Comparison of ENCODE assay signal across 22 cellular contexts in genomic region chr5:167096816-167097215, GRCh38.
DNase-seq lines count a peak whose midpoint lies in the region; ATAC-seq, FAIRE-seq and TF ChIP-seq lines count a peak whose summit lies in the region.
"Had no signal": no experiment of that assay in that cellular context is flagged by ENCODE, and none has a peak within 500 bp of the region (broad histone marks: within the 10 kb centered on the region; RNA-seq: fewer than 3 reads in every experiment).

No MANE protein-coding gene starts in this region.

- H2BK15ac ChIP-seq in H1 (ENCODE audit: low read length) (no peak overlapping the region), mesenchymal stem cell (ENCODE audit: low read depth, poor library complexity, severe bottlenecking) (no peak overlapping the region)

- no peak for FAIRE-seq in H1 (lab: Jason Lieb, UNC)
- FAIRE-seq: A204.1, GM12892, GM18507, HepG2 had no signal

- H3K18ac ChIP-seq in H1 (ENCODE audit: extremely low read depth, low read length) (no peak overlapping the region), mesenchymal stem cell (ENCODE audit: low read depth in 1 of 2, low read length in 2 of 2) (no peak overlapping the region)

- H3K27me3 ChIP-seq in H1 (replicated peaks in 1 of 4; ENCODE audit: control insufficient read depth in 3 of 4, extremely low read depth in 1 of 4, insufficient read depth in 3 of 4, low read length in 3 of 4) (no peaks in the 10 kb centered on the region), mesenchymal stem cell (ENCODE audit: control insufficient read depth in 1 of 2, insufficient read depth in 1 of 2, low read length in 2 of 2) (no peaks in the 10 kb centered on the region)
- H3K27me3 ChIP-seq: BLaER1 had no signal

- no peak overlapping the region for H2AK5ac ChIP-seq in H1 (ENCODE audit: low read depth, low read length)
- H2AK5ac ChIP-seq in mesenchymal stem cell (ENCODE audit: low read length, severe bottlenecking), result no peak overlapping the region

- H3K23me2 ChIP-seq in H1 (ENCODE audit: low read depth, low read length), result no peaks in the 10 kb centered on the region

- H3K27ac ChIP-seq in H1 (ENCODE audit: low read depth, low read length) (no peak overlapping the region), mesenchymal stem cell (ENCODE audit: low read length, poor library complexity, severe bottlenecking) (no peak overlapping the region)
- H3K27ac ChIP-seq: BLaER1 had no signal

- H4K5ac ChIP-seq in H1 (ENCODE audit: insufficient read length, low read depth, low read length), result no peak overlapping the region

- 90% methylated on average over 12 of the region's 12 CpGs; no CpG with 5 or more reads in 1 of the 2 experiments for WGBS in H1 (ENCODE audit: extremely low coverage in 1 of 2, insufficient coverage in 1 of 2, insufficient read length in 1 of 2, insufficient replicate concordance in 2 of 2, low coverage in 1 of 2, low lambda C conversion rate in 2 of 2, missing lambda C conversion rate in 1 of 2), 2 experiments
- WGBS in mesenchymal stem cell, result 73% methylated on average over 12 of the region's 12 CpGs

- no peaks in the 10 kb centered on the region for H3K36me3 Mint-ChIP-seq in T-helper 17 cell (ENCODE audit: low read depth)
- H3K36me3 Mint-ChIP-seq: CD4-positive, alpha-beta memory T cell had no signal

- H3K27ac Mint-ChIP-seq in T-helper 17 cell, result no peak overlapping the region
- H3K27ac Mint-ChIP-seq: CD4-positive, alpha-beta memory T cell had no signal

- H3K4me3 ChIP-seq in H1 (ENCODE audit: extremely low read depth in 1 of 4, insufficient read depth in 2 of 4, low read depth in 3 of 4, low read length in 4 of 4), result no peak overlapping the region
- no peak overlapping the region for H3K4me3 ChIP-seq in mesenchymal stem cell (ENCODE audit: insufficient read depth in 1 of 2, low read depth in 1 of 2, low read length in 2 of 2)
- H3K4me3 ChIP-seq: BLaER1 had no signal

- no peak overlapping the region for H3K9ac ChIP-seq in H1 (replicated peaks in 1 of 4; ENCODE audit: extremely low read depth in 1 of 4, low read depth in 3 of 4, low read length in 3 of 4)
- no peak overlapping the region for H3K9ac ChIP-seq in mesenchymal stem cell (ENCODE audit: low read length)
- H3K9ac ChIP-seq: BLaER1 had no signal

- H3K27me3 Mint-ChIP-seq in T-helper 17 cell, result no peaks in the 10 kb centered on the region
- H3K27me3 Mint-ChIP-seq: CD4-positive, alpha-beta memory T cell had no signal

- ATAC-seq in T-helper 17 cell (no peak), left lobe of liver (no peak), GM19397 (IDR thresholded peaks at IDR 0.05; ENCODE audit: unreplicated experiment) (no peak)
- ATAC-seq: HepG2 had no signal

- H4K91ac ChIP-seq in H1 (replicated peaks; ENCODE audit: insufficient read length, low read length), result no peak overlapping the region
- no peak overlapping the region for H4K91ac ChIP-seq in mesenchymal stem cell (ENCODE audit: low read length)

- H3K56ac ChIP-seq in H1 (replicated peaks; ENCODE audit: insufficient read length, low read depth, low read length), result no peak overlapping the region

- TF ChIP-seq CTCF in H1 (IDR thresholded peaks at IDR 0.05; ENCODE audit: control extremely low read depth in 1 of 3, insufficient read depth in 1 of 3, low read depth in 1 of 3, low read length in 3 of 3), result no peak

- H2AFZ ChIP-seq in H1 (ENCODE audit: low read length) (peak overlapping the region; percentile 87; the same call in 1 of the 2 replicates), mesenchymal stem cell (ENCODE audit: low read depth, low read length) (no peak overlapping the region)

- H3K79me1 ChIP-seq in H1 (ENCODE audit: low read depth, low read length), result no peaks in the 10 kb centered on the region
- H3K79me1 ChIP-seq in mesenchymal stem cell (replicated peaks; ENCODE audit: low read length, poor library complexity, severe bottlenecking), result no peaks in the 10 kb centered on the region

- H2BK12ac ChIP-seq in H1 (ENCODE audit: low read depth, low read length) (no peak overlapping the region), mesenchymal stem cell (ENCODE audit: low read length in 2 of 2) (no peak overlapping the region)

- no peak overlapping the region for H2BK20ac ChIP-seq in H1 (ENCODE audit: low read length)

- H3K9me3 ChIP-seq in H1 (ENCODE audit: insufficient read depth in 2 of 2, low read depth in 1 of 2, low read length in 1 of 2) (no peaks in the 10 kb centered on the region), mesenchymal stem cell (ENCODE audit: control insufficient read depth, low read length) (peaks cover 3% of the 10 kb centered on the region), T-helper 17 cell (ENCODE audit: control insufficient read depth, low read length, poor library complexity, severe bottlenecking) (no peaks in the 10 kb centered on the region)
- H3K9me3 ChIP-seq: BLaER1 had no signal

- H3K4me3 Mint-ChIP-seq in T-helper 17 cell, result no peak overlapping the region
- H3K4me3 Mint-ChIP-seq: CD4-positive, alpha-beta memory T cell had no signal

- H3K23ac ChIP-seq in H1 (ENCODE audit: insufficient read length) (no peak overlapping the region), mesenchymal stem cell (ENCODE audit: low read length in 2 of 2) (no peak overlapping the region)

- H3K4ac ChIP-seq in H1 (replicated peaks; ENCODE audit: insufficient read length, low read depth, low read length), result no peak overlapping the region
- H3K4ac ChIP-seq in mesenchymal stem cell (ENCODE audit: low read depth in 1 of 2, low read length in 2 of 2), result no peak overlapping the region

- DNase-seq in AG08396 (ENCODE audit: low spot score), result peak; percentile 2
- DNase-seq in NCI-H226, result peak; percentile 31
- DNase-seq in H1 (ENCODE audit: low read depth in 1 of 2, low spot score in 2 of 2), result no peak
- peak; percentile 51 for DNase-seq in mesenchymal stem cell
- DNase-seq in T-helper 17 cell, result no peak
- no peak for DNase-seq in retina
- no peak for DNase-seq in left lobe of liver (ENCODE audit: low spot score)
- DNase-seq: Calu3; CD4-positive, alpha-beta memory T cell; DMS53; GOT3; KBM-7; NCI-H1417; NCI-H187 treated with DMSO at 0.1 percent for 48 hours; NCI-H345; NCI-H524 treated with DMSO at 0.1 percent for 48 hours had no signal

- no peaks in the 10 kb centered on the region for H4K20me1 ChIP-seq in H1 (replicated peaks in 1 of 2; ENCODE audit: control insufficient read depth in 1 of 2, insufficient read depth in 2 of 2, low read length in 2 of 2)
- H4K20me1 ChIP-seq: BLaER1 had no signal

- no peaks in the 10 kb centered on the region for H3K4me1 ChIP-seq in H1 (replicated peaks in 1 of 4; ENCODE audit: control insufficient read depth in 3 of 4, insufficient read depth in 4 of 4, low read length in 3 of 4)
- no peaks in the 10 kb centered on the region for H3K4me1 ChIP-seq in mesenchymal stem cell (ENCODE audit: control insufficient read depth, insufficient read depth, low read depth, low read length)
- H3K4me1 ChIP-seq: BLaER1 had no signal

- CTCF ChIA-PET in H1 (lab: Charles Lee; ENCODE audit: partially characterized antibody), result interaction anchor here (1.0 kb wide), 1 partner anchor 46 kb away, joined by 4 read pairs; no protein-coding TSS in a partner anchor

- H3K14ac ChIP-seq in H1 (ENCODE audit: insufficient read length) (no peak overlapping the region), mesenchymal stem cell (ENCODE audit: low read length in 2 of 2) (no peak overlapping the region)

- H2BK120ac ChIP-seq in H1 (replicated peaks; ENCODE audit: low read depth, low read length) (no peak overlapping the region), mesenchymal stem cell (ENCODE audit: low read depth, low read length) (no peak overlapping the region)

- H3K4me2 ChIP-seq in H1 (ENCODE audit: insufficient read depth in 1 of 2, low read depth in 2 of 2, low read length in 2 of 2) (no peak overlapping the region), mesenchymal stem cell (ENCODE audit: low read length, poor library complexity, severe bottlenecking) (no peak overlapping the region)
- H3K4me2 ChIP-seq: BLaER1 had no signal

- TF ChIP-seq EP300 in H1 (IDR thresholded peaks at IDR 0.05; ENCODE audit: borderline replicate concordance in 1 of 2, low read depth in 2 of 2, low read length in 2 of 2), result no peak

- no peaks in the 10 kb centered on the region for H3K4me1 Mint-ChIP-seq in T-helper 17 cell
- H3K4me1 Mint-ChIP-seq: CD4-positive, alpha-beta memory T cell had no signal

- no peak overlapping the region for H2BK5ac ChIP-seq in H1 (ENCODE audit: low read depth, low read length)
- H2BK5ac ChIP-seq in mesenchymal stem cell (ENCODE audit: low read depth, low read length, poor library complexity, severe bottlenecking), result no peak overlapping the region

- H3K36me3 ChIP-seq in H1 (ENCODE audit: control insufficient read depth in 2 of 4, insufficient read depth in 4 of 4, low read length in 3 of 4) (no peaks in the 10 kb centered on the region), mesenchymal stem cell (ENCODE audit: control insufficient read depth in 1 of 2, insufficient read depth in 2 of 2, low read depth in 1 of 2, low read length in 2 of 2) (no peaks in the 10 kb centered on the region)
- H3K36me3 ChIP-seq: BLaER1 had no signal

- TF ChIP-seq POLR2A in H1 (IDR thresholded peaks at IDR 0.05; ENCODE audit: control extremely low read depth in 1 of 2, low read depth in 2 of 2, low read length in 2 of 2), result no peak

- no peak for TF ChIP-seq RAD21 in H1 (IDR thresholded peaks at IDR 0.05 in 1 of 2, conservative IDR thresholded peaks at IDR 0.05 in 1 of 2; ENCODE audit: low read depth in 2 of 2, low read length in 2 of 2)

- H4K8ac ChIP-seq in H1 (ENCODE audit: extremely low read depth, insufficient read depth, low read length), result no peak overlapping the region
- H4K8ac ChIP-seq in mesenchymal stem cell (ENCODE audit: low read length), result peak overlapping the region; percentile 10

- H3K79me2 ChIP-seq in H1 (ENCODE audit: control insufficient read depth in 1 of 2, insufficient read depth in 2 of 2, low read length in 2 of 2), result no peaks in the 10 kb centered on the region

- POLR2A ChIA-PET in H1 (lab: Charles Lee; ENCODE audit: partially characterized antibody), result no interaction called here

TF ChIP-seq in H1, 55 proteins besides CTCF, POLR2A, EP300 and RAD21 (continues in another document):
- TF ChIP-seq NANOG (IDR thresholded peaks at IDR 0.05; ENCODE audit: insufficient read depth, low read depth, low read length, poor library complexity, severe bottlenecking) (no peak), YY1 (IDR thresholded peaks at IDR 0.05; ENCODE audit: low read depth, low read length) (no peak), KDM5A (IDR thresholded peaks at IDR 0.05; ENCODE audit: low read length) (no peak), SIX5 (IDR thresholded peaks at IDR 0.05; ENCODE audit: low read depth, low read length) (no peak), ATF2 (IDR thresholded peaks at IDR 0.05; ENCODE audit: low read length) (no peak)

Comparison
In these comparisons a context has a peak if more than half of its experiments do, and no peak if none do; other contexts are left out.
1. DNase-seq: peak in AG08396 (single experiment), NCI-H226 (single experiment) and mesenchymal stem cell (single experiment); none in H1 (0 of 2), T-helper 17 cell (0 of 3), retina (single experiment) and left lobe of liver (single experiment).